In the genomic region with DNA sequence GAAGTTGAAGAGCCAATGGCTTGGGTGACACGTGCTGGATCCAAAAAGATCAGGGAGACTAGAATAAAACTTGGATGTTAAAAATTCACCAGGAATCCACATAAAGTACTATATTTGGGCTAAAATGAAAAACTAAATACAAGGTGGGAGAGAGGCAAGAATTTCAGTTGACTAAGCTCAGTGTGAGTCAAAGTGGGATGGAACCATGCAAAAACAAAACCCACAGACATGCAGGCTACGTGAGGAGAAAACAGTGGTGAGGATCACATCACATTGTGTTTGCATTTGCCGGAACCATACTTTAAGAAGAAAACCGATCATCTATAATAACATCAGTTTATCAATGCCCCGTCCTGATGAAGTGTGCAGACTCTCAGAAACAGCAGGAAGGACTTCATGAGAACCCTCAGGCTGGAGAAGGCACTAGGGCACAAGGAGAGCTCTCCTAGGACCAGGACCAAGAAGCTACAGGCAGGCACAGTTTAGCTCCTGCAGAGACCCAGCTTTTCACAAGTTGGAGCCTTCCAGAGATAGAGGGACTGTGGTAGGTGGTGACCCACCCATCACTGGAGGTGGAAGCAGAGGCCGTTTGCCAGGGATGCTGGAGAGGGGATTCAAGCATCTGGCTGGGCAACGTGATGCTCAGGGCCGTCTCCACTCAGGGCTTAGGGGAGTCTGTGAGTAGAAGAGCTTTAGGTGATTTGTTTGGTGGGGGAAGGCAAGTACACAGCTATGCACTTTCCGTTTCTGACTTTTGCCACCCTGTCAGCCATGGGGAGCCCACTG, we compare ENCODE assay signal across 12 cellular contexts. TPM values are rescaled to one million over a fixed set of nuclear protein-coding genes. Genes with fewer than 3 reads are reported as not detected.
DNase-seq lines count a peak whose midpoint lies in the region; ATAC-seq and TF ChIP-seq lines count a peak whose summit lies in the region.
"Had no signal": no experiment of that assay in that cellular context is flagged by ENCODE, and none has a peak within 500 bp of the region (broad histone marks: within the 10 kb centered on the region; RNA-seq: fewer than 3 reads in every experiment).

No MANE protein-coding gene starts in this region.

- no peaks in the 10 kb centered on the region for H3K9me3 Mint-ChIP-seq in activated CD4-positive, alpha-beta T cell treated with anti-CD3 and anti-CD28 coated beads, Interleukin-2, amount 10 ng/mL, durations not matched to agents 24 days and 14 days
- H3K9me3 Mint-ChIP-seq: T-cell had no signal

- H3K27ac Mint-ChIP-seq in activated CD4-positive, alpha-beta T cell treated with anti-CD3 and anti-CD28 coated beads, Interleukin-2, amount 10 ng/mL, durations not matched to agents 24 days and 14 days: peak overlapping the region; percentile 18
- H3K27ac Mint-ChIP-seq: T-cell had no signal

- no peak overlapping the region for H3K27ac ChIP-seq in smooth muscle cell (ENCODE audit: low read depth)
- H3K27ac ChIP-seq: neutrophil had no signal

- no peak overlapping the region for H3K4me3 ChIP-seq in adipocyte (ENCODE audit: low read length)
- no peak overlapping the region for H3K4me3 ChIP-seq in smooth muscle cell

- peak; percentile 76 for ATAC-seq in HG02852 (IDR thresholded peaks at IDR 0.05; ENCODE audit: unreplicated experiment)
- ATAC-seq: T-cell had no signal

- H3K27me3 Mint-ChIP-seq in activated CD4-positive, alpha-beta T cell treated with anti-CD3 and anti-CD28 coated beads, Interleukin-2, amount 10 ng/mL, durations not matched to agents 24 days and 14 days: peaks cover 4% of the 10 kb centered on the region

- H3K36me3 ChIP-seq in adipocyte (ENCODE audit: control insufficient read depth, insufficient read depth, low read length, severe bottlenecking) (no peaks in the 10 kb centered on the region), smooth muscle cell (ENCODE audit: low read depth) (no peaks in the 10 kb centered on the region)
- H3K36me3 ChIP-seq: left ventricle myocardium inferior, neutrophil had no signal

- 84% methylated on average over 9 of the region's 9 CpGs for WGBS in smooth muscle cell (ENCODE audit: low lambda C conversion rate)

- peak overlapping the region; percentile 40 for H2AFZ ChIP-seq in smooth muscle cell (ENCODE audit: low read depth)

- no peak overlapping the region for H3K4me3 Mint-ChIP-seq in activated CD4-positive, alpha-beta T cell treated with anti-CD3 and anti-CD28 coated beads, Interleukin-2, amount 10 ng/mL, durations not matched to agents 24 days and 14 days
- H3K4me3 Mint-ChIP-seq: T-cell had no signal

- peaks cover 15% of the 10 kb centered on the region for H3K4me1 Mint-ChIP-seq in activated CD4-positive, alpha-beta T cell treated with anti-CD3 and anti-CD28 coated beads, Interleukin-2, amount 10 ng/mL, durations not matched to agents 24 days and 14 days

- no peaks in the 10 kb centered on the region for H3K27me3 ChIP-seq in adipocyte (replicated peaks; ENCODE audit: control insufficient read depth, insufficient read depth, low read length)
- H3K27me3 ChIP-seq in smooth muscle cell (ENCODE audit: low read depth): no peaks in the 10 kb centered on the region
- H3K27me3 ChIP-seq: neutrophil had no signal

- H3K4me1 ChIP-seq in adipocyte (ENCODE audit: control insufficient read depth, insufficient read depth, low read length): peaks cover 8% of the 10 kb centered on the region
- peaks cover 5% of the 10 kb centered on the region for H3K4me1 ChIP-seq in smooth muscle cell (ENCODE audit: low read depth)

- no peak overlapping the region for H3K9ac ChIP-seq in adipocyte (ENCODE audit: low read length)
- H3K9ac ChIP-seq in smooth muscle cell (ENCODE audit: low read depth): no peak overlapping the region

- H3K4me2 ChIP-seq in smooth muscle cell: peak overlapping the region; percentile 46

- no peaks in the 10 kb centered on the region for H3F3A ChIP-seq in smooth muscle cell (ENCODE audit: low read depth)

- TF ChIP-seq CTCF in smooth muscle cell (IDR thresholded peaks at IDR 0.05; ENCODE audit: borderline replicate concordance, insufficient read depth, poor library complexity, severe bottlenecking): no peak

- H3K36me3 Mint-ChIP-seq in activated CD4-positive, alpha-beta T cell treated with anti-CD3 and anti-CD28 coated beads, Interleukin-2, amount 10 ng/mL, durations not matched to agents 24 days and 14 days (ENCODE audit: low read depth): no peaks in the 10 kb centered on the region
- H3K36me3 Mint-ChIP-seq: T-cell had no signal

- intact Hi-C loops in activated CD4-positive, alpha-beta T cell treated with anti-CD3 and anti-CD28 coated beads, Interleukin-2, amount 10 ng/mL, durations not matched to agents 24 days and 14 days (cut with micrococcal nuclease): loop anchor here (2.0 kb wide), 1 partner anchor 19 kb away; no protein-coding TSS in a partner anchor

- no peaks in the 10 kb centered on the region for H3K79me2 ChIP-seq in smooth muscle cell (ENCODE audit: low read depth)

- DNase-seq in activated CD4-positive, alpha-beta T cell treated with anti-CD3 and anti-CD28 coated beads, Interleukin-2, amount 10 ng/mL, durations not matched to agents 24 days and 14 days: no peak
- DNase-seq in activated CD4-positive, alpha-beta T cell treated with anti-CD3 and anti-CD28 coated beads for 48 hours: no peak
- DNase-seq in adipocyte (ENCODE audit: low read depth) (peak; percentile 37), smooth muscle cell (lab: John Stamatoyannopoulos, UW; ENCODE audit: unreplicated experiment) (no peak), epidermal melanocyte (ENCODE audit: insufficient read length, low spot score) (no peak), NCI-H1417 treated with DMSO at 0.1 percent for 48 hours (lab: John Stamatoyannopoulos, UW) (no peak), T-helper 9 cell (no peak)
- DNase-seq: left ventricle myocardium inferior; NK-92 treated with Interleukin-12 subunit alpha and Interleukin-12 subunit beta, amount 100 ng/mL, for 24 hours had no signal

- H3K9me3 ChIP-seq in adipocyte (ENCODE audit: control insufficient read depth, low read length): no peaks in the 10 kb centered on the region
- H3K9me3 ChIP-seq in smooth muscle cell (replicated peaks; ENCODE audit: low read depth): no peaks in the 10 kb centered on the region
- H3K9me3 ChIP-seq: left ventricle myocardium inferior, neutrophil had no signal

- no peaks in the 10 kb centered on the region for H4K20me1 ChIP-seq in smooth muscle cell (ENCODE audit: low read depth)

RNA-seq across cellular contexts. Expression of a gene that starts 29.0 kb away (rescaled TPM):
- total RNA-seq in activated CD4-positive, alpha-beta T cell treated with anti-CD3 and anti-CD28 coated beads, Interleukin-2, amount 10 ng/mL, durations not matched to agents 24 days and 14 days: not detected in 2 replicates
- not detected in 2 replicates for total RNA-seq in smooth muscle cell
- 4.2 TPM in 1 of 2 replicates, not detected in the other for polyA plus RNA-seq in smooth muscle cell
- total RNA-seq: left ventricle myocardium inferior, T-cell had no signal
